In genomic region chr7:94277236-94277635, GRCh38 we compare ENCODE assay signal across 1 cellular context.
TF ChIP-seq lines count a peak whose summit lies in the region.

No MANE protein-coding gene starts in this region.

TF ChIP-seq in SK-N-SH, 30 proteins besides CTCF, POLR2A, EP300 and RAD21 (continued from another document):
- TF ChIP-seq ZBTB33 (IDR thresholded peaks at IDR 0.05; ENCODE audit: borderline replicate concordance, low read depth) (no peak), FOXJ3 (CRISPR knock-in tag; IDR thresholded peaks at IDR 0.05) (no peak), YY1 (IDR thresholded peaks at IDR 0.05; ENCODE audit: low read depth) (no peak), TEAD4 (IDR thresholded peaks at IDR 0.05; ENCODE audit: borderline replicate concordance, insufficient read depth) (no peak)
TF ChIP-seq in SK-N-SH: peak in this region for 0.
